Comparison of ENCODE assay signal across 8 cellular contexts in genomic region chr2:152175368-152176112, GRCh38. TPM values are rescaled to one million over a fixed set of nuclear protein-coding genes. Genes with fewer than 3 reads are reported as not detected.
A peak's percentile ranks its signal among the peaks of the same experiment; 100 is the strongest.
DNase-seq lines count a peak whose midpoint lies in the region; ATAC-seq and TF ChIP-seq lines count a peak whose summit lies in the region.

Gene STAM2 (minus strand): TSS chr2:152175763. CDS start chr2:152175642, 121 bp downstream.

- no peaks in the 10 kb centered on the region for H3K9me3 ChIP-seq in SU-DHL-6 (ENCODE audit: insufficient read depth, low read length)
- no peaks in the 10 kb centered on the region for H3K9me3 ChIP-seq in ovary
- no peaks in the 10 kb centered on the region for H3K9me3 ChIP-seq in thyroid gland

- intact Hi-C loops in head of caudate nucleus (cut with DNase I) (loop anchor here (5.0 to 10.0 kb wide), 3 partner anchors 138 to 539 kb away; partner anchors contain the start of genes ARL6IP6 and PRPF40A), ovary (cut with DNase I) (loop anchor here in 2 of 4 donors (5.0 to 10.0 kb wide), 2 partner anchors 141 to 542 kb away; partner anchors contain the start of genes ARL6IP6 (in 1 of the 2) and PRPF40A (in 1 of the 2)), thyroid gland (cut with DNase I) (loop anchor here (10.0 kb wide), 2 partner anchors 141 to 539 kb away; partner anchors contain the start of genes ARL6IP6 and PRPF40A)

- TF ChIP-seq CTCF in GM12872 (IDR thresholded peaks at IDR 0.05; ENCODE audit: insufficient read depth, low read depth, low read length) (peak; percentile 92), SU-DHL-6 (IDR thresholded peaks at IDR 0.05; ENCODE audit: insufficient read depth, low read length, poor library complexity, severe bottlenecking) (peak; percentile 90), ovary (IDR thresholded peaks at IDR 0.05) (peak; percentile 94 to 95 (median 94)), thyroid gland (IDR thresholded peaks at IDR 0.05) (peak; percentile 80 to 96 (median 90))

- peak within 1 kb of the TSS; percentile 97 for H3K4me3 Mint-ChIP-seq in activated naive CD8-positive, alpha-beta T cell treated with anti-CD3 and anti-CD28 coated beads, Interleukin-2, amount 10 ng/mL, durations not matched to agents 7 days and 5 days

- H3K27ac ChIP-seq in SU-DHL-6 (ENCODE audit: low read depth, low read length) (peak within 1 kb of the TSS; percentile 72), ovary (peak within 1 kb of the TSS; percentile 60 to 92), thyroid gland (peak within 1 kb of the TSS; percentile 96 to 97 (median 97))

- H2AFZ ChIP-seq in SU-DHL-6 (ENCODE audit: low read depth, low read length, severe bottlenecking): peak within 1 kb of the TSS; percentile 100

- H3F3A ChIP-seq in SU-DHL-6 (ENCODE audit: insufficient read depth): peaks cover 5% of the 10 kb centered on the region; the same call in 1 of the 2 replicates

- H3K27ac Mint-ChIP-seq in activated naive CD8-positive, alpha-beta T cell treated with anti-CD3 and anti-CD28 coated beads, Interleukin-2, amount 10 ng/mL, durations not matched to agents 7 days and 5 days: peak within 1 kb of the TSS; percentile 100

- POLR2A ChIA-PET in activated naive CD8-positive, alpha-beta T cell treated with anti-CD3 and anti-CD28 coated beads, Interleukin-2, amount 10 ng/mL, durations not matched to agents 7 days and 5 days (lab: Charles Lee): interaction anchor here (0.9 to 1.8 kb wide), 3 partner anchors 160 to 543 kb away, joined by 3 to 5 read pairs (median 3); partner anchors contain the start of genes ARL6IP6 and FMNL2

- WGBS in ovary, 3 donors: 0 to 1% (median 0%) methylated on average over 63 to 72 of the region's 72 CpGs
- WGBS in thyroid gland, 2 donors: 0 to 1% methylated on average over 13 to 36 of the region's 72 CpGs

- peak within 1 kb of the TSS; percentile 90 for H3K4me2 ChIP-seq in SU-DHL-6 (ENCODE audit: low read depth, low read length, poor library complexity, severe bottlenecking)

- H3K27me3 ChIP-seq in SU-DHL-6 (ENCODE audit: low read length): no peaks in the 10 kb centered on the region
- no peaks in the 10 kb centered on the region for H3K27me3 ChIP-seq in ovary
- no peaks in the 10 kb centered on the region for H3K27me3 ChIP-seq in thyroid gland

- peak within 1 kb of the TSS; percentile 74 for H3K4me3 ChIP-seq in SU-DHL-6 (ENCODE audit: insufficient read depth, low read length, poor library complexity, severe bottlenecking)
- H3K4me3 ChIP-seq in ovary: peak within 1 kb of the TSS; percentile 93
- H3K4me3 ChIP-seq in thyroid gland (replicated peaks in 1 of 3): peak within 1 kb of the TSS; percentile 37 to 93 (median 65)

- H3K36me3 Mint-ChIP-seq in activated naive CD8-positive, alpha-beta T cell treated with anti-CD3 and anti-CD28 coated beads, Interleukin-2, amount 10 ng/mL, durations not matched to agents 7 days and 5 days: peaks cover 6% of the 10 kb centered on the region

- peak; percentile 86 for ATAC-seq in HG02642 (IDR thresholded peaks at IDR 0.05; ENCODE audit: poor library complexity, unreplicated experiment)
- peak; percentile 86 for ATAC-seq in activated naive CD8-positive, alpha-beta T cell treated with anti-CD3 and anti-CD28 coated beads, Interleukin-2, amount 10 ng/mL, durations not matched to agents 7 days and 5 days (ENCODE audit: low read depth)

- peak; percentile 61 for TF ChIP-seq POLR2A in ovary (IDR thresholded peaks at IDR 0.05)
- peak; percentile 21 to 64 for TF ChIP-seq POLR2A in thyroid gland (IDR thresholded peaks at IDR 0.05)

- DNase-seq in NCI-H1105 (lab: John Stamatoyannopoulos, UW) (peak; percentile 77), head of caudate nucleus (peak; percentile 79 to 96 (median 91)), ovary (peak; percentile 90 to 97 (median 92)), thyroid gland (peak; percentile 89 to 92)
- DNase-seq in activated naive CD8-positive, alpha-beta T cell treated with anti-CD3 and anti-CD28 coated beads, Interleukin-2, amount 10 ng/mL, durations not matched to agents 7 days and 5 days: peak; percentile 96

- H3K4me1 ChIP-seq in ovary (ENCODE audit: insufficient read depth) (peaks cover 4% of the 10 kb centered on the region), thyroid gland (peaks cover 18 to 26% of the 10 kb centered on the region in 2 donors)

- peaks cover 46% of the 10 kb centered on the region for H3K79me2 ChIP-seq in SU-DHL-6 (ENCODE audit: insufficient read depth, low read length)

- H3K9me3 Mint-ChIP-seq in activated naive CD8-positive, alpha-beta T cell treated with anti-CD3 and anti-CD28 coated beads, Interleukin-2, amount 10 ng/mL, durations not matched to agents 7 days and 5 days: no peaks in the 10 kb centered on the region

- peak within 1 kb of the TSS; percentile 81 for H3K9ac ChIP-seq in SU-DHL-6 (ENCODE audit: low read length)

- no peaks in the 10 kb centered on the region for H3K27me3 Mint-ChIP-seq in activated naive CD8-positive, alpha-beta T cell treated with anti-CD3 and anti-CD28 coated beads, Interleukin-2, amount 10 ng/mL, durations not matched to agents 7 days and 5 days

- H4K20me1 ChIP-seq in SU-DHL-6 (ENCODE audit: low read depth, low read length): no peaks in the 10 kb centered on the region

- peaks cover 22% of the 10 kb centered on the region for H3K4me1 Mint-ChIP-seq in activated naive CD8-positive, alpha-beta T cell treated with anti-CD3 and anti-CD28 coated beads, Interleukin-2, amount 10 ng/mL, durations not matched to agents 7 days and 5 days

- no peak for TF ChIP-seq EP300 in ovary (IDR thresholded peaks at IDR 0.05)

- no peaks in the 10 kb centered on the region for H3K9me2 ChIP-seq in SU-DHL-6 (replicated peaks; ENCODE audit: insufficient read depth, low read length)

- H3K36me3 ChIP-seq in SU-DHL-6 (ENCODE audit: low read length) (no peaks in the 10 kb centered on the region), ovary (no peaks in the 10 kb centered on the region), thyroid gland (no peaks in the 10 kb centered on the region)

RNA-seq across cellular contexts. Expression of gene STAM2, which starts in this region (rescaled TPM):
- 10 to 100 TPM; 19.0 to 19.2 TPM for total RNA-seq in activated naive CD8-positive, alpha-beta T cell treated with anti-CD3 and anti-CD28 coated beads, Interleukin-2, amount 10 ng/mL, durations not matched to agents 7 days and 5 days
- 10 to 100 TPM; 29.6 to 40.0 (median 33.9) TPM for total RNA-seq in ovary
- 10 to 100 TPM in 1 of 2 donors, 1 to 10 TPM in 1; 9.5 to 21.0 TPM for polyA plus RNA-seq in ovary
- 10 to 100 TPM; 62.1 to 70.6 (median 63.4) TPM for total RNA-seq in thyroid gland

Comparison
In these comparisons a context has a peak if more than half of its experiments do, and no peak if none do; other contexts are left out.
1. Peak in every context shown above with its lines: DNase-seq, ATAC-seq, H3K4me3 ChIP-seq and H3K27ac ChIP-seq.